In genomic region chr9:36991516-36992134, GRCh38 we compare ENCODE assay signal across 8 cellular contexts.
A peak's percentile ranks its signal among the peaks of the same experiment; 100 is the strongest.
DNase-seq lines count a peak whose midpoint lies in the region; ATAC-seq and TF ChIP-seq lines count a peak whose summit lies in the region.

No MANE protein-coding gene starts in this region.

- no peak for ATAC-seq in GM19023 (IDR thresholded peaks at IDR 0.05; ENCODE audit: unreplicated experiment)

- TF ChIP-seq CTCF in OCI-LY3 (IDR thresholded peaks at IDR 0.05; ENCODE audit: low read depth, low read length) = peak; percentile 63

- H3K79me2 ChIP-seq in OCI-LY3 (ENCODE audit: low read length) = peaks cover 99% of the 10 kb centered on the region

- H3K4me1 ChIP-seq in OCI-LY3 (ENCODE audit: low read length) = peaks cover 72% of the 10 kb centered on the region

- H2AFZ ChIP-seq in OCI-LY3 (ENCODE audit: low read depth, low read length) = no peak overlapping the region

- no peaks in the 10 kb centered on the region for H3K27me3 ChIP-seq in OCI-LY3 (ENCODE audit: low read depth, low read length)

- DNase-seq in activated T-cell treated with anti-CD3 and anti-CD28 coated beads for 48 hours (ENCODE audit: low read depth) (peak; percentile 47), activated T-cell treated with anti-CD3 and anti-CD28 coated beads for 4 hours (no peak), ecto neural progenitor cell (ENCODE audit: low spot score) (peak; percentile 70), DMS153 (lab: John Stamatoyannopoulos, UW) (no peak), globus pallidus (ENCODE audit: low spot score) (no peak)
- DNase-seq in stimulated activated CD4-positive, alpha-beta T cell treated with anti-CD3 and anti-CD28 coated beads, Interleukin-1b, Interleukin-23, amount 100 ng/mL, for 4 hours (ENCODE audit: low read depth in 2 of 2) = peak; percentile 11 to 23

- peaks cover 70% of the 10 kb centered on the region for H3K36me3 ChIP-seq in OCI-LY3 (replicated peaks; ENCODE audit: low read depth, low read length)

- H3K4me2 ChIP-seq in OCI-LY3 (ENCODE audit: low read length) = 0 out of 2 replicates have a peak overlapping the region, but pooled peaks have one; percentile 19

- no peak overlapping the region for H3K4me3 ChIP-seq in OCI-LY3 (ENCODE audit: low read length)

- H3K9ac ChIP-seq in OCI-LY3 (ENCODE audit: low read length) = no peak overlapping the region

- H4K20me1 ChIP-seq in OCI-LY3 (ENCODE audit: insufficient read depth, low read length) = peaks cover 39% of the 10 kb centered on the region

- no peaks in the 10 kb centered on the region for H3K9me3 ChIP-seq in OCI-LY3 (ENCODE audit: insufficient read depth, low read length)

- peak overlapping the region; percentile 93 for H3K27ac ChIP-seq in OCI-LY3 (ENCODE audit: low read length)

Comparison
In these comparisons a context has a peak if more than half of its experiments do, and no peak if none do; other contexts are left out.
1. DNase-seq: peak in activated T-cell treated with anti-CD3 and anti-CD28 coated beads for 48 hours (single experiment), ecto neural progenitor cell (single experiment) and stimulated activated CD4-positive, alpha-beta T cell treated with anti-CD3 and anti-CD28 coated beads, Interleukin-1b, Interleukin-23, amount 100 ng/mL, for 4 hours (2 of 2); none in activated T-cell treated with anti-CD3 and anti-CD28 coated beads for 4 hours (single experiment), DMS153 (single experiment) and globus pallidus (single experiment).